Comparison of ENCODE assay signal across 9 cellular contexts in the genomic region with DNA sequence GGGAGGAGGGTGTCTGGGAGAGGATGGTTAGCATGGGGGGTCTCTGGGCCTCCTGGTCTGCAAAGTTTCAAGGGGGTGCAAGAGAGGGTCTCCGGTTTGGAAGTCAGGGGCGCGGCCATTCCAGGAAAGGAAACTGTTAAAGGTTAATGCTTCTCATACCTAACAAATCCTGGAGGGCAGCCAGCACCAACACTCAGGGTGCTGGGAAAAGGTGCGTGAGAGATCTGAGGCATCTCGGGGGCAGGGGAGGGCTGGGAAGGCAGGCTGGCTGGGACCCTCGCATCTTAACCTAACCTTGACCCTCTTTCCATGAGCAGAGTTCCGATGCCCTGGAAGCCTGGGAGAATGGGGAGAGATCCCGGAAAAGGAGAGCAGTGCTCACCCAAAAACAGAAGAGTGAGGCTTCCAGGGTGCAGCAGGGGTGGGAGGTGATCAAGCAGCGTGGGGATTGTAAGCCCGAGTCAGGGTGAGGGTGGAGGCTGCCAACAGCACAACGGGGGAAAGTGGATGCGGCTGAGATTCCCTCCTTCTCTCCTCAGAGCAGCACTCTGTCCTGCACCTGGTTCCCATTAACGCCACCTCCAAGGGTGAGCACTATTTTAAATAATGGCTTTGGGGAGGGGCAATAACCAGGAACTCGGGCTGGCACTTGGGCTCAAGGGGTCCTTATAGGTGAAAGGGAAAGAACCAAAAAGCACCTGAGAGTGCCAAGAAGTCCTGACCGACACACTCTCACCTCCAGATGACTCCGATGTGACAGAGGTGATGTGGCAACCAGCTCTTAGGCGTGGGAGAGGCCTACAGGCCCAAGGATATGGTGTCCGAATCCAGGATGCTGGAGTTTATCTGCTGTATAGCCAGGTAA. TPM values are rescaled to one million over a fixed set of nuclear protein-coding genes. Genes with fewer than 3 reads are reported as not detected.
DNase-seq lines count a peak whose midpoint lies in the region; ATAC-seq and TF ChIP-seq lines count a peak whose summit lies in the region.
"Had no signal": no experiment of that assay in that cellular context is flagged by ENCODE, and none has a peak within 500 bp of the region (broad histone marks: within the 10 kb centered on the region; RNA-seq: fewer than 3 reads in every experiment).

No MANE protein-coding gene starts in this region.

- H3K9me3 Mint-ChIP-seq in brain = no peaks in the 10 kb centered on the region

- H3K36me3 Mint-ChIP-seq in brain = peaks cover 5% of the 10 kb centered on the region

- H3K4me3 ChIP-seq in right atrium auricular region (peak overlapping the region; percentile 16 to 76), mucosa of descending colon (no peak overlapping the region), uterus (peak overlapping the region in 1 of 2 donors; percentile 24)

- H3K27ac ChIP-seq in right atrium auricular region = peak overlapping the region; percentile 86 to 95
- H3K27ac ChIP-seq in uterus = peak overlapping the region; percentile 92 to 98

- TF ChIP-seq POLR2A in uterus (IDR thresholded peaks at IDR 0.05) = no peak

- H3K27me3 Mint-ChIP-seq in brain = peaks cover 15% of the 10 kb centered on the region

- no peak for TF ChIP-seq CTCF in right atrium auricular region (IDR thresholded peaks at IDR 0.05)
- TF ChIP-seq CTCF in brain (conservative IDR thresholded peaks at IDR 0.05) = no peak
- TF ChIP-seq CTCF in mucosa of descending colon (IDR thresholded peaks at IDR 0.05) = no peak
- no peak for TF ChIP-seq CTCF in uterus (IDR thresholded peaks at IDR 0.05)
- TF ChIP-seq CTCF in GM20000 (IDR thresholded peaks at IDR 0.05; ENCODE audit: extremely low read depth, missing control alignments) = no peak

- intact Hi-C loops in Right ventricle myocardium inferior (cut with DNase I) (loop anchor here (2.0 to 10.0 kb wide), 4 partner anchors 75 to 305 kb away; a partner anchor contains a TSS), mucosa of descending colon (cut with DNase I, micrococcal nuclease) (loop anchor here in 1 of 2 donors (2.0 to 5.0 kb wide), 2 partner anchors 47 to 125 kb away; a partner anchor contains a TSS), uterus (cut with DNase I; ENCODE audit: low total_unique reads) (loop anchor here (2.0 kb wide), 1 partner anchor 47 kb away; no protein-coding TSS in a partner anchor)

- H3K4me3 Mint-ChIP-seq in brain = peak overlapping the region; percentile 92 to 96 (median 94)

- DNase-seq in right atrium auricular region (ENCODE audit: low spot score) (no peak), Right ventricle myocardium inferior (ENCODE audit: missing footprints) (no peak), mucosa of descending colon (peak; percentile 38 to 82 (median 71)), uterus (no peak), GM20000 (ENCODE audit: low spot score) (no peak), MV-4-11 (lab: John Stamatoyannopoulos, UW) (no peak)
- DNase-seq: NCI-H1092 treated with DMSO at 0.1 percent for 48 hours had no signal

- H3K36me3 ChIP-seq in right atrium auricular region (peaks cover 15% of the 10 kb centered on the region), mucosa of descending colon (ENCODE audit: low read depth) (no peaks in the 10 kb centered on the region), uterus (no peaks in the 10 kb centered on the region)

- H3K27me3 ChIP-seq in right atrium auricular region (no peaks in the 10 kb centered on the region), uterus (no peaks in the 10 kb centered on the region)

- peak overlapping the region; percentile 97 to 99 (median 98) for H3K27ac Mint-ChIP-seq in brain

- H3K4me1 ChIP-seq in right atrium auricular region (peaks cover 0 to 67% of the 10 kb centered on the region in 2 donors), mucosa of descending colon (ENCODE audit: low read depth) (peaks cover 57% of the 10 kb centered on the region), uterus (peaks cover 32 to 48% of the 10 kb centered on the region in 2 donors)

- H3K9me3 ChIP-seq in right atrium auricular region (no peaks in the 10 kb centered on the region), mucosa of descending colon (no peaks in the 10 kb centered on the region), uterus (no peaks in the 10 kb centered on the region)

- ATAC-seq in Right ventricle myocardium inferior (no peak), mucosa of descending colon (no peak), HG02759 (IDR thresholded peaks at IDR 0.05; ENCODE audit: unreplicated experiment) (no peak)

- H3K4me1 Mint-ChIP-seq in brain = peaks cover 66% of the 10 kb centered on the region

RNA-seq across cellular contexts. Expression of a gene that starts 1.0 kb away (rescaled TPM):
- total RNA-seq in right atrium auricular region (10 to 100 TPM; 11.0 to 16.9 TPM), Right ventricle myocardium inferior (13.5 TPM), mucosa of descending colon (10 to 100 TPM; 41.0 to 74.6 (median 73.3) TPM), uterus (10 to 100 TPM in 3 of 4 donors, 1 to 10 TPM in 1; 6.8 to 56.9 (median 25.8) TPM)
- polyA plus RNA-seq in brain (ENCODE audit: insufficient read depth, low read depth, low replicate concordance) = 17.3 TPM

RNA-seq across cellular contexts. Expression of a gene that starts 2.2 kb away (rescaled TPM):
- 10 to 100 TPM; 45.9 to 56.1 TPM for total RNA-seq in right atrium auricular region
- 33.0 TPM for total RNA-seq in Right ventricle myocardium inferior
- polyA plus RNA-seq in brain (ENCODE audit: insufficient read depth, low read depth, low replicate concordance) = 125 TPM
- 10 to 100 TPM; 27.9 to 60.2 (median 37.7) TPM for total RNA-seq in mucosa of descending colon
- total RNA-seq in uterus = 100 to 1,000 TPM in 1 of 4 donors, 10 to 100 TPM in 3; 45.9 to 106 (median 59.5) TPM

RNA-seq across cellular contexts. Expression of a gene that starts 10.7 kb away (rescaled TPM):
- total RNA-seq in right atrium auricular region = 10 to 100 TPM; 39.6 to 50.2 TPM
- 41.7 TPM for total RNA-seq in Right ventricle myocardium inferior
- 34.5 TPM for polyA plus RNA-seq in brain (ENCODE audit: insufficient read depth, low read depth, low replicate concordance)
- 10 to 100 TPM; 11.6 to 69.4 (median 15.8) TPM for total RNA-seq in mucosa of descending colon
- 10 to 100 TPM; 15.3 to 63.1 (median 33.7) TPM for total RNA-seq in uterus

RNA-seq across cellular contexts. Expression of a gene that starts 19.9 kb away (rescaled TPM):
- total RNA-seq in right atrium auricular region = 10 to 100 TPM; 16.2 to 54.2 TPM
- total RNA-seq in Right ventricle myocardium inferior = 40.4 TPM
- polyA plus RNA-seq in brain (ENCODE audit: insufficient read depth, low read depth, low replicate concordance) = 23.2 TPM
- 10 to 100 TPM; 41.4 to 91.9 (median 50.7) TPM for total RNA-seq in mucosa of descending colon
- total RNA-seq in uterus = 10 to 100 TPM in 1 of 4 donors, 1 to 10 TPM in 3; 4.4 to 15.9 (median 7.5) TPM

RNA-seq across cellular contexts. Expression of a gene that starts 24.1 kb away (rescaled TPM):
- total RNA-seq in right atrium auricular region = 10 to 100 TPM; 55.4 to 81.1 TPM
- 32.0 TPM for total RNA-seq in Right ventricle myocardium inferior
- 148 TPM for polyA plus RNA-seq in brain (ENCODE audit: insufficient read depth, low read depth, low replicate concordance)
- 100 to 1,000 TPM in 1 of 3 donors, 10 to 100 TPM in 2; 55.2 to 101 (median 94.5) TPM for total RNA-seq in mucosa of descending colon
- total RNA-seq in uterus = 10 to 100 TPM in 3 of 4 donors, 1 to 10 TPM in 1; 2.6 to 63.6 (median 35.0) TPM

Comparison
In these comparisons a context has a peak if more than half of its experiments do, and no peak if none do; other contexts are left out.
1. DNase-seq: peak in mucosa of descending colon (3 of 3); none in right atrium auricular region (single experiment), Right ventricle myocardium inferior (single experiment), uterus (0 of 2), GM20000 (single experiment) and MV-4-11 (single experiment).